ENCODE assay signal across 7 cellular contexts in genomic region chr4:80492761-80493160, GRCh38.
A peak's percentile ranks its signal among the peaks of the same experiment; 100 is the strongest.
DNase-seq lines count a peak whose midpoint lies in the region; ATAC-seq and TF ChIP-seq lines count a peak whose summit lies in the region.

No MANE protein-coding gene starts in this region.

- CTCF ChIA-PET in PC-3 (lab: Charles Lee) = no interaction called here
- CTCF ChIA-PET in activated naive CD4-positive, alpha-beta T cell treated with anti-CD3 and anti-CD28 coated beads, Interleukin-2, amount 10 ng/mL, durations not matched to agents 7 days and 5 days (lab: Charles Lee) = no interaction called here

- H3F3A ChIP-seq in PC-3 (ENCODE audit: low read length, unreplicated experiment) = no peaks in the 10 kb centered on the region

- H3K79me2 ChIP-seq in PC-3 (ENCODE audit: low read length) = no peaks in the 10 kb centered on the region

- TF ChIP-seq EP300 in esophagus muscularis mucosa (IDR thresholded peaks at IDR 0.05) = no peak

- no peaks in the 10 kb centered on the region for H4K20me1 ChIP-seq in PC-3 (ENCODE audit: low read length)

- no peak overlapping the region for H3K27ac ChIP-seq in PC-3 (ENCODE audit: low read length)
- no peak overlapping the region for H3K27ac ChIP-seq in esophagus muscularis mucosa (replicated peaks in 1 of 4)

- ATAC-seq in HG02678 (IDR thresholded peaks at IDR 0.05; ENCODE audit: unreplicated experiment) (peak; percentile 57), PC-3 (peak; percentile 71), GM18520 (IDR thresholded peaks at IDR 0.05; ENCODE audit: unreplicated experiment) (no peak), GM18505 (IDR thresholded peaks at IDR 0.05; ENCODE audit: unreplicated experiment) (no peak)

- H2AFZ ChIP-seq in PC-3 (ENCODE audit: low read length) = no peak overlapping the region

- H3K36me3 ChIP-seq in PC-3 (ENCODE audit: low read depth, low read length) (no peaks in the 10 kb centered on the region), esophagus muscularis mucosa (no peaks in the 10 kb centered on the region)

- peaks cover 41% of the 10 kb centered on the region for H3K9me3 Mint-ChIP-seq in activated naive CD4-positive, alpha-beta T cell treated with anti-CD3 and anti-CD28 coated beads, Interleukin-2, amount 10 ng/mL, durations not matched to agents 7 days and 5 days

- no peak overlapping the region for H3K9ac ChIP-seq in PC-3 (ENCODE audit: low read length)

- H3K4me3 ChIP-seq in PC-3 (ENCODE audit: low read length) = no peak overlapping the region
- no peak overlapping the region for H3K4me3 ChIP-seq in esophagus muscularis mucosa

- POLR2A ChIA-PET in PC-3 (lab: Charles Lee; ENCODE audit: unreplicated experiment) = no interaction called here

- WGBS in esophagus muscularis mucosa = 100% methylated on average over 1 of the region's 1 CpG

- no peak overlapping the region for H3K4me2 ChIP-seq in PC-3 (ENCODE audit: low read length)

- no peak for TF ChIP-seq POLR2A in esophagus muscularis mucosa (IDR thresholded peaks at IDR 0.05; ENCODE audit: low read depth)
- TF ChIP-seq POLR2A in GM18505 (IDR thresholded peaks at IDR 0.05; ENCODE audit: borderline replicate concordance, extremely low read depth, insufficient read depth, insufficient read length) = no peak

- H3K36me3 Mint-ChIP-seq in activated naive CD4-positive, alpha-beta T cell treated with anti-CD3 and anti-CD28 coated beads, Interleukin-2, amount 10 ng/mL, durations not matched to agents 7 days and 5 days = peaks cover 47% of the 10 kb centered on the region

- H3K9me3 ChIP-seq in PC-3 (ENCODE audit: low read length) = no peaks in the 10 kb centered on the region
- H3K9me3 ChIP-seq in esophagus muscularis mucosa = peaks cover 0 to 6% (median 2%) of the 10 kb centered on the region in 4 donors

- H3K4me3 Mint-ChIP-seq in activated naive CD4-positive, alpha-beta T cell treated with anti-CD3 and anti-CD28 coated beads, Interleukin-2, amount 10 ng/mL, durations not matched to agents 7 days and 5 days = no peak overlapping the region

- H3K4me1 ChIP-seq in PC-3 (ENCODE audit: insufficient read depth, low read length) = peaks cover 12% of the 10 kb centered on the region; the same call in 1 of the 2 replicates
- H3K4me1 ChIP-seq in esophagus muscularis mucosa = no peaks in the 10 kb centered on the region

- H3K9me2 ChIP-seq in PC-3 (replicated peaks; ENCODE audit: low read length) = no peaks in the 10 kb centered on the region

- BruUV-seq in PC-3 (replicated peaks; lab: Mats Ljungman, UMichigan) = no TSS peak

- peaks cover 45% of the 10 kb centered on the region for H3K4me1 Mint-ChIP-seq in activated naive CD4-positive, alpha-beta T cell treated with anti-CD3 and anti-CD28 coated beads, Interleukin-2, amount 10 ng/mL, durations not matched to agents 7 days and 5 days

- peak overlapping the region; percentile 96 for H3K27ac Mint-ChIP-seq in activated naive CD4-positive, alpha-beta T cell treated with anti-CD3 and anti-CD28 coated beads, Interleukin-2, amount 10 ng/mL, durations not matched to agents 7 days and 5 days

- TF ChIP-seq CTCF in PC-3 (conservative IDR thresholded peaks at IDR 0.05; ENCODE audit: low read depth, low read length) (no peak), esophagus muscularis mucosa (IDR thresholded peaks at IDR 0.05) (no peak)

- peak; percentile 56 for DNase-seq in PC-3
- DNase-seq in activated naive CD4-positive, alpha-beta T cell treated with anti-CD3 and anti-CD28 coated beads, Interleukin-2, amount 10 ng/mL, durations not matched to agents 7 days and 5 days = peak; percentile 76
- DNase-seq in stimulated activated CD8-positive, alpha-beta memory T cell treated with anti-CD3 and anti-CD28 coated beads, Interleukin-15, amount 100 ng/mL, for 1 hour (ENCODE audit: low read depth) = peak; percentile 23
- DNase-seq in esophagus muscularis mucosa (ENCODE audit: extremely low spot score) = no peak

- intact Hi-C loops in PC-3 (cut with micrococcal nuclease) (no loop called here), esophagus muscularis mucosa (cut with DNase I) (no loop called here)

- no peaks in the 10 kb centered on the region for H3K27me3 Mint-ChIP-seq in activated naive CD4-positive, alpha-beta T cell treated with anti-CD3 and anti-CD28 coated beads, Interleukin-2, amount 10 ng/mL, durations not matched to agents 7 days and 5 days

- H3K27me3 ChIP-seq in PC-3 (ENCODE audit: low read length) (no peaks in the 10 kb centered on the region), esophagus muscularis mucosa (no peaks in the 10 kb centered on the region)

Comparison
In these comparisons a context has a peak if more than half of its experiments do, and no peak if none do; other contexts are left out.
1. ATAC-seq: peak in HG02678 (single experiment) and PC-3 (single experiment); none in GM18520 (single experiment) and GM18505 (single experiment).